Comparison of ENCODE assay signal across 13 cellular contexts in genomic region chr10:67602268-67602950, GRCh38.
A peak's percentile ranks its signal among the peaks of the same experiment; 100 is the strongest.
DNase-seq lines count a peak whose midpoint lies in the region; ATAC-seq and TF ChIP-seq lines count a peak whose summit lies in the region.
"Had no signal": no experiment of that assay in that cellular context is flagged by ENCODE, and none has a peak within 500 bp of the region (broad histone marks: within the 10 kb centered on the region; RNA-seq: fewer than 3 reads in every experiment).

No MANE protein-coding gene starts in this region.

- H3K27ac ChIP-seq in RWPE1: no peak overlapping the region

- DNase-seq in GM03348 (ENCODE audit: low spot score): peak; percentile 20
- peak; percentile 67 for DNase-seq in RWPE1 (ENCODE audit: low spot score)
- peak; percentile 73 for DNase-seq in epithelial cell of esophagus (ENCODE audit: low read depth)
- DNase-seq in osteocyte (ENCODE audit: extremely low spot score, unreplicated experiment): no peak
- no peak for DNase-seq in anterior cingulate cortex (lab: John Stamatoyannopoulos, UW)
- no peak for DNase-seq in SHP77 (lab: John Stamatoyannopoulos, UW)
- DNase-seq in SIG-M5 treated with dmso at 0.1 percent for 504 hours (lab: John Stamatoyannopoulos, UW; ENCODE audit: unreplicated experiment): no peak
- DNase-seq: activated CD4-positive, alpha-beta memory T cell treated with anti-CD3 and anti-CD28 coated beads, Interleukin-2, amount 10 ng/mL, durations not matched to agents 7 days and 5 days; hypothalamus; NCI-H1694; T1000 had no signal

- POLR2A ChIA-PET in RWPE1 (lab: Yijun Ruan, JAX; ENCODE audit: low non-redundant PET): interaction anchor here (0.7 kb wide), 1 partner anchor 218 kb away, joined by 6 read pairs; no protein-coding TSS in a partner anchor

- no peaks in the 10 kb centered on the region for H3K27me3 Mint-ChIP-seq in osteocyte (ENCODE audit: unreplicated experiment)

- peaks cover 48% of the 10 kb centered on the region for H3K4me1 Mint-ChIP-seq in osteocyte (ENCODE audit: unreplicated experiment)

- TF ChIP-seq CTCF in RWPE1 (conservative IDR thresholded peaks at IDR 0.05; ENCODE audit: low read depth) (no peak), epithelial cell of esophagus (IDR thresholded peaks at IDR 0.05; ENCODE audit: insufficient read depth, low read depth, low read length, missing control alignments) (no peak), osteocyte (IDR thresholded peaks at IDR 0.05) (no peak)

- CTCF ChIA-PET in RWPE1 (lab: Yijun Ruan, JAX): no interaction called here

- peak overlapping the region; percentile 64 for H3K27ac Mint-ChIP-seq in osteocyte (ENCODE audit: unreplicated experiment)
- H3K27ac Mint-ChIP-seq: activated CD4-positive, alpha-beta memory T cell treated with anti-CD3 and anti-CD28 coated beads, Interleukin-2, amount 10 ng/mL, durations not matched to agents 7 days and 5 days; mesothelial cell of epicardium had no signal

- H3K4me3 Mint-ChIP-seq in osteocyte (ENCODE audit: unreplicated experiment): no peak overlapping the region
- H3K4me3 Mint-ChIP-seq: activated CD4-positive, alpha-beta memory T cell treated with anti-CD3 and anti-CD28 coated beads, Interleukin-2, amount 10 ng/mL, durations not matched to agents 7 days and 5 days; mesothelial cell of epicardium had no signal

- no peaks in the 10 kb centered on the region for H3K36me3 Mint-ChIP-seq in osteocyte (ENCODE audit: unreplicated experiment)
- H3K36me3 Mint-ChIP-seq: mesothelial cell of epicardium had no signal

- H3K9me3 Mint-ChIP-seq in osteocyte (ENCODE audit: unreplicated experiment): peaks cover 9% of the 10 kb centered on the region

- ATAC-seq in HG02798 (IDR thresholded peaks at IDR 0.05; ENCODE audit: poor library complexity, unreplicated experiment): no peak

- no peak overlapping the region for H3K4me3 ChIP-seq in epithelial cell of esophagus (ENCODE audit: low read length)

Comparison
In these comparisons a context has a peak if more than half of its experiments do, and no peak if none do; other contexts are left out.
1. DNase-seq: peak in GM03348 (single experiment), RWPE1 (single experiment) and epithelial cell of esophagus (single experiment); none in osteocyte (single experiment), anterior cingulate cortex (0 of 58), SHP77 (0 of 2) and SIG-M5 treated with dmso at 0.1 percent for 504 hours (single experiment).